In genomic region chr10:69758310-69758728, GRCh38 we compare ENCODE assay signal across 13 cellular contexts. TPM values are rescaled to one million over a fixed set of nuclear protein-coding genes. Genes with fewer than 3 reads are reported as not detected.
DNase-seq lines count a peak whose midpoint lies in the region; ATAC-seq and TF ChIP-seq lines count a peak whose summit lies in the region.
"Had no signal": no experiment of that assay in that cellular context is flagged by ENCODE, and none has a peak within 500 bp of the region (broad histone marks: within the 10 kb centered on the region; RNA-seq: fewer than 3 reads in every experiment).

No MANE protein-coding gene starts in this region.

- no peak overlapping the region for H3K9ac ChIP-seq in SK-N-MC (ENCODE audit: insufficient read length)
- no peak overlapping the region for H3K9ac ChIP-seq in smooth muscle cell (ENCODE audit: low read depth)

- no peaks in the 10 kb centered on the region for H3K79me2 ChIP-seq in smooth muscle cell (ENCODE audit: low read depth)

- H4K20me1 ChIP-seq in smooth muscle cell (ENCODE audit: low read depth) = no peaks in the 10 kb centered on the region

- no peaks in the 10 kb centered on the region for H3K27me3 ChIP-seq in smooth muscle cell (ENCODE audit: low read depth)
- H3K27me3 ChIP-seq in Peyer's patch = no peaks in the 10 kb centered on the region
- H3K27me3 ChIP-seq: SJSA1 had no signal

- no peak for ATAC-seq in GM18861 (IDR thresholded peaks at IDR 0.05; ENCODE audit: unreplicated experiment)

- H3K4me2 ChIP-seq in smooth muscle cell = peak overlapping the region; percentile 55

- H3F3A ChIP-seq in smooth muscle cell (ENCODE audit: low read depth) = peaks cover 17% of the 10 kb centered on the region

- TF ChIP-seq CTCF in GM12865 (IDR thresholded peaks at IDR 0.05; ENCODE audit: insufficient read depth, low read depth, low read length, missing control alignments) = no peak
- no peak for TF ChIP-seq CTCF in coronary artery (IDR thresholded peaks at IDR 0.05)
- no peak for TF ChIP-seq CTCF in smooth muscle cell (IDR thresholded peaks at IDR 0.05; ENCODE audit: borderline replicate concordance, insufficient read depth, poor library complexity, severe bottlenecking)
- no peak for TF ChIP-seq CTCF in Peyer's patch (IDR thresholded peaks at IDR 0.05)

- 97% methylated on average over 1 of the region's 1 CpG for WGBS in smooth muscle cell (ENCODE audit: low lambda C conversion rate)

- no peak overlapping the region for H2AFZ ChIP-seq in smooth muscle cell (ENCODE audit: low read depth)

- no peak for TF ChIP-seq POLR2A in Peyer's patch (IDR thresholded peaks at IDR 0.05)

- no peaks in the 10 kb centered on the region for H3K36me3 ChIP-seq in SK-N-MC (ENCODE audit: insufficient read depth, low read length)
- H3K36me3 ChIP-seq in smooth muscle cell (ENCODE audit: low read depth) = no peaks in the 10 kb centered on the region
- H3K36me3 ChIP-seq in Peyer's patch = no peaks in the 10 kb centered on the region
- H3K36me3 ChIP-seq: SJSA1 had no signal

- peak overlapping the region; percentile 81 for H3K27ac ChIP-seq in SK-N-MC
- H3K27ac ChIP-seq in coronary artery = peak overlapping the region; percentile 58 to 88
- peak overlapping the region; percentile 38 for H3K27ac ChIP-seq in smooth muscle cell (ENCODE audit: low read depth)
- no peak overlapping the region for H3K27ac ChIP-seq in Peyer's patch
- H3K27ac ChIP-seq: SJSA1 had no signal

- H3K4me1 ChIP-seq in smooth muscle cell (ENCODE audit: low read depth) = peaks cover 6% of the 10 kb centered on the region
- H3K4me1 ChIP-seq in Peyer's patch = no peaks in the 10 kb centered on the region

- H3K9me3 ChIP-seq in SK-N-MC (ENCODE audit: low read depth, low read length) (no peaks in the 10 kb centered on the region), smooth muscle cell (replicated peaks; ENCODE audit: low read depth) (no peaks in the 10 kb centered on the region), Peyer's patch (no peaks in the 10 kb centered on the region)
- H3K9me3 ChIP-seq: SJSA1 had no signal

- no peak overlapping the region for H3K4me3 ChIP-seq in GM12865 (ENCODE audit: low read depth, low read length)
- 0 out of 2 replicates have a peak overlapping the region, but pooled peaks have one; percentile 38 for H3K4me3 ChIP-seq in SK-N-MC
- no peak overlapping the region for H3K4me3 ChIP-seq in coronary artery
- H3K4me3 ChIP-seq in smooth muscle cell = no peak overlapping the region
- no peak overlapping the region for H3K4me3 ChIP-seq in Peyer's patch
- H3K4me3 ChIP-seq: SJSA1 had no signal

- DNase-seq in GM12865 (ENCODE audit: low read depth) (peak; percentile 14), SK-N-MC (ENCODE audit: low read depth, low spot score) (no peak), coronary artery (ENCODE audit: low spot score) (no peak), smooth muscle cell (lab: John Stamatoyannopoulos, UW; ENCODE audit: unreplicated experiment) (no peak), COR-L47 (lab: John Stamatoyannopoulos, UW) (no peak), Peyer's patch (no peak)
- DNase-seq: AML-193; CD4-positive, CD25-positive, alpha-beta regulatory T cell; HCEC 1CT; NCI-H1930; NK-92 treated with Interleukin-12 subunit alpha and Interleukin-12 subunit beta, amount 100 ng/mL, for 24 hours had no signal

RNA-seq across cellular contexts. Expression of gene COL13A1, which starts 43.4 kb away (rescaled TPM):
- 4.9 and 6.1 TPM in 2 replicates for total RNA-seq in smooth muscle cell
- 11.6 and 15.0 TPM in 2 replicates for polyA plus RNA-seq in smooth muscle cell
- total RNA-seq in Peyer's patch = 1 to 10 TPM in 2 of 4 donors, under 1 TPM in 1, not detected in 1; 0.94 to 6.6 (median 3.9) TPM
- total RNA-seq: CD4-positive, CD25-positive, alpha-beta regulatory T cell had no signal
- polyA plus RNA-seq: CD4-positive, CD25-positive, alpha-beta regulatory T cell had no signal

Comparison
In these comparisons a context has a peak if more than half of its experiments do, and no peak if none do; other contexts are left out.
1. H3K27ac ChIP-seq: peak in SK-N-MC (single experiment), coronary artery (2 of 2) and smooth muscle cell (single experiment); none in Peyer's patch (0 of 4).